Comparison of ENCODE assay signal across 9 cellular contexts in genomic region chr22:22576244-22576988, GRCh38. TPM values are rescaled to one million over a fixed set of nuclear protein-coding genes. Genes with fewer than 3 reads are reported as not detected.
DNase-seq lines count a peak whose midpoint lies in the region; ATAC-seq, FAIRE-seq and TF ChIP-seq lines count a peak whose summit lies in the region.
"Had no signal": no experiment of that assay in that cellular context is flagged by ENCODE, and none has a peak within 500 bp of the region (broad histone marks: within the 10 kb centered on the region; RNA-seq: fewer than 3 reads in every experiment).

No MANE protein-coding gene starts in this region.

- TF ChIP-seq CTCF in CD14-positive monocyte (IDR thresholded peaks at IDR 0.05), result peak; percentile 84
- TF ChIP-seq CTCF in OCI-LY3 (IDR thresholded peaks at IDR 0.05; ENCODE audit: low read depth, low read length), result peak; percentile 72
- TF ChIP-seq CTCF in hepatocyte (IDR thresholded peaks at IDR 0.05; ENCODE audit: poor library complexity), result peak; percentile 60

- peaks cover 0 to 2% (median 0%) of the 10 kb centered on the region in 7 donors for H3K9me3 Mint-ChIP-seq in CD14-positive monocyte
- H3K9me3 Mint-ChIP-seq in activated naive CD8-positive, alpha-beta T cell treated with anti-CD3 and anti-CD28 coated beads, Interleukin-2, amount 50 U/mL, for 24 hours, result no peaks in the 10 kb centered on the region

- no peak for ATAC-seq in activated naive CD8-positive, alpha-beta T cell treated with anti-CD3 and anti-CD28 coated beads, Interleukin-2, amount 50 U/mL, for 24 hours
- ATAC-seq in GM19035 (IDR thresholded peaks at IDR 0.05; ENCODE audit: unreplicated experiment), result no peak
- ATAC-seq in HG02884 (IDR thresholded peaks at IDR 0.05; ENCODE audit: unreplicated experiment), result no peak

- H2AFZ ChIP-seq in OCI-LY3 (ENCODE audit: low read depth, low read length), result no peak overlapping the region
- H2AFZ ChIP-seq in hepatocyte, result no peak overlapping the region

- no peak for DNase-seq in CD14-positive monocyte (ENCODE audit: low spot score)
- peak; percentile 39 for DNase-seq in H54 (ENCODE audit: insufficient read length, low spot score)
- peak; percentile 52 for DNase-seq in activated naive CD8-positive, alpha-beta T cell treated with anti-CD3 and anti-CD28 coated beads, Interleukin-2, amount 50 U/mL, for 24 hours
- DNase-seq in hepatocyte (ENCODE audit: low spot score), result peak; percentile 76
- peak; percentile 66 for DNase-seq in stimulated activated CD8-positive, alpha-beta memory T cell treated with anti-CD3 and anti-CD28 coated beads, Interleukin-4, amount 100 ng/mL, for 48 hours

- H3K9me3 ChIP-seq in OCI-LY3 (ENCODE audit: insufficient read depth, low read length), result no peaks in the 10 kb centered on the region
- H3K9me3 ChIP-seq in hepatocyte (ENCODE audit: low read depth), result no peaks in the 10 kb centered on the region

- H3K9ac ChIP-seq in OCI-LY3 (ENCODE audit: low read length), result no peak overlapping the region

- TF ChIP-seq POLR2A in H54 (IDR thresholded peaks at IDR 0.05; ENCODE audit: low read depth, low read length), result no peak

- 40% methylated on average over 8 of the region's 8 CpGs for WGBS in hepatocyte (ENCODE audit: low lambda C conversion rate, missing lambda C conversion rate)

- H3K79me2 ChIP-seq in OCI-LY3 (ENCODE audit: low read length), result no peaks in the 10 kb centered on the region
- H3K79me2 ChIP-seq in hepatocyte, result no peaks in the 10 kb centered on the region

- H3K27me3 ChIP-seq in OCI-LY3 (ENCODE audit: low read depth, low read length), result no peaks in the 10 kb centered on the region
- peaks cover 5% of the 10 kb centered on the region for H3K27me3 ChIP-seq in hepatocyte

- H3K27ac Mint-ChIP-seq in CD14-positive monocyte, result no peak overlapping the region
- no peak overlapping the region for H3K27ac Mint-ChIP-seq in activated naive CD8-positive, alpha-beta T cell treated with anti-CD3 and anti-CD28 coated beads, Interleukin-2, amount 50 U/mL, for 24 hours

- H4K20me1 ChIP-seq in OCI-LY3 (ENCODE audit: insufficient read depth, low read length) (no peaks in the 10 kb centered on the region), hepatocyte (ENCODE audit: insufficient read depth, poor library complexity, severe bottlenecking) (no peaks in the 10 kb centered on the region)

- H3K36me3 ChIP-seq in OCI-LY3 (replicated peaks; ENCODE audit: low read depth, low read length) (no peaks in the 10 kb centered on the region), hepatocyte (replicated peaks; ENCODE audit: insufficient read depth, low read depth) (no peaks in the 10 kb centered on the region)

- H3K4me1 Mint-ChIP-seq in CD14-positive monocyte, result no peaks in the 10 kb centered on the region
- no peaks in the 10 kb centered on the region for H3K4me1 Mint-ChIP-seq in activated naive CD8-positive, alpha-beta T cell treated with anti-CD3 and anti-CD28 coated beads, Interleukin-2, amount 50 U/mL, for 24 hours

- H3K4me3 Mint-ChIP-seq in CD14-positive monocyte, result no peak overlapping the region
- H3K4me3 Mint-ChIP-seq in activated naive CD8-positive, alpha-beta T cell treated with anti-CD3 and anti-CD28 coated beads, Interleukin-2, amount 50 U/mL, for 24 hours, result no peak overlapping the region

- H3K27ac ChIP-seq in OCI-LY3 (ENCODE audit: low read length) (no peak overlapping the region), hepatocyte (no peak overlapping the region)

- H3K36me3 Mint-ChIP-seq in CD14-positive monocyte, result no peaks in the 10 kb centered on the region
- no peaks in the 10 kb centered on the region for H3K36me3 Mint-ChIP-seq in activated naive CD8-positive, alpha-beta T cell treated with anti-CD3 and anti-CD28 coated beads, Interleukin-2, amount 50 U/mL, for 24 hours (ENCODE audit: low read depth)

- peaks cover 8 to 10% (median 8%) of the 10 kb centered on the region in 3 donors for H3K27me3 Mint-ChIP-seq in CD14-positive monocyte (ENCODE audit: low read depth in 3 of 3)
- peaks cover 11% of the 10 kb centered on the region for H3K27me3 Mint-ChIP-seq in activated naive CD8-positive, alpha-beta T cell treated with anti-CD3 and anti-CD28 coated beads, Interleukin-2, amount 50 U/mL, for 24 hours

- H3K4me3 ChIP-seq in OCI-LY3 (ENCODE audit: low read length) (no peak overlapping the region), hepatocyte (no peak overlapping the region)

- H3K4me2 ChIP-seq in OCI-LY3 (ENCODE audit: low read length) (peak overlapping the region; percentile 22; the same call in 1 of the 2 replicates), hepatocyte (no peak overlapping the region)

- intact Hi-C loops in CD14-positive monocyte (cut with micrococcal nuclease), result no loop called here

- no peak for FAIRE-seq in H54 (lab: Jason Lieb, UNC)

- H3K9me2 ChIP-seq in hepatocyte (replicated peaks; ENCODE audit: insufficient read depth), result no peaks in the 10 kb centered on the region

- H3K4me1 ChIP-seq in OCI-LY3 (ENCODE audit: low read length), result peaks cover 14% of the 10 kb centered on the region
- no peaks in the 10 kb centered on the region for H3K4me1 ChIP-seq in hepatocyte (ENCODE audit: insufficient read depth)

RNA-seq across cellular contexts. Expression of gene PRAME, which starts 17.4 kb away (rescaled TPM):
- polyA plus RNA-seq in CD14-positive monocyte, result not detected
- total RNA-seq in hepatocyte, result not detected in 2 replicates
- not detected in 2 replicates for polyA plus RNA-seq in hepatocyte
- total RNA-seq: urinary bladder had no signal
- polyA plus RNA-seq: urinary bladder had no signal

RNA-seq across cellular contexts. Expression of gene ZNF280A, which starts 56.3 kb away (rescaled TPM):
- not detected for polyA plus RNA-seq in CD14-positive monocyte
- total RNA-seq in hepatocyte, result 0.47 and 0.64 TPM in 2 replicates
- 0.44 TPM in 1 of 2 replicates, not detected in the other for polyA plus RNA-seq in hepatocyte
- total RNA-seq: urinary bladder had no signal
- polyA plus RNA-seq: urinary bladder had no signal
